1 cellular context compared by ENCODE assay signal in genomic region chr20:21315138-21315537, GRCh38.
TF ChIP-seq lines count a peak whose summit lies in the region.

No MANE protein-coding gene starts in this region.

TF ChIP-seq in K562, 482 proteins besides CTCF, POLR2A, EP300 and RAD21 (continued from another document):
- peak; percentile 72; the same call in 1 of the 2 replicates for TF ChIP-seq HMBOX1 (IDR thresholded peaks at IDR 0.05)
